16 cellular contexts compared by ENCODE assay signal in the genomic region with DNA sequence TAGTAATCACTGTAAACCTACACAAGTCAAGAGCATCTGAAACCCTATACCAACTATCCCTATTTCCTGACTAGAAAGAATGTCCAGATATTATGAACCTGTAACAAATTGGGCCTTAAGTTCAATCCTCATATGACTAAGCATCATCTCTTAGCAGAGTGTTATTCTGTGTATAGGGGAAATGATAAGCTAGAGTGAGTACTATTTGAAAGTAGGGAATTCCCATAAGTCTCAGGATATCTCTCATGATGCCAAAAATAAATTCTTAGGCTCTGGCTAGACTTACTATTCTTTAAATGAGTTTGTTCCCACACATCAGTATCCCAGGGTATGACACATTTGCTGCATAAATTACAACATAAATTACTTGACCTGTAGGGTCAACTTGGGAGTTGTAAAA. TPM values are rescaled to one million over a fixed set of nuclear protein-coding genes. Genes with fewer than 3 reads are reported as not detected.
DNase-seq lines count a peak whose midpoint lies in the region; ATAC-seq, FAIRE-seq and TF ChIP-seq lines count a peak whose summit lies in the region.
"Had no signal": no experiment of that assay in that cellular context is flagged by ENCODE, and none has a peak within 500 bp of the region (broad histone marks: within the 10 kb centered on the region; RNA-seq: fewer than 3 reads in every experiment).

No MANE protein-coding gene starts in this region.

- TF ChIP-seq CTCF in PC-3 (conservative IDR thresholded peaks at IDR 0.05; ENCODE audit: low read depth, low read length): no peak

- peak; percentile 27 for FAIRE-seq in H54 (lab: Jason Lieb, UNC)
- FAIRE-seq: bronchial epithelial cell had no signal

- intact Hi-C loops in PC-3 (cut with micrococcal nuclease): no loop called here

- no peaks in the 10 kb centered on the region for H3K4me1 ChIP-seq in PC-3 (ENCODE audit: insufficient read depth, low read length)
- H3K4me1 ChIP-seq: upper lobe of right lung had no signal

- H3K79me2 ChIP-seq in PC-3 (ENCODE audit: low read length): no peaks in the 10 kb centered on the region

- no peak overlapping the region for H3K9ac ChIP-seq in PC-3 (ENCODE audit: low read length)

- no TSS peak for BruUV-seq in PC-3 (replicated peaks; lab: Mats Ljungman, UMichigan)

- no peak for TF ChIP-seq POLR2A in H54 (IDR thresholded peaks at IDR 0.05; ENCODE audit: low read depth, low read length)

- POLR2A ChIA-PET in PC-3 (lab: Charles Lee; ENCODE audit: unreplicated experiment): no interaction called here

- CTCF ChIA-PET in PC-3 (lab: Charles Lee): no interaction called here

- H3K27ac ChIP-seq in PC-3 (ENCODE audit: low read length): no peak overlapping the region
- H3K27ac ChIP-seq: 22Rv1, upper lobe of right lung had no signal

- no peak for DNase-seq in activated CD4-positive, CD25-positive, alpha-beta regulatory T cell treated with anti-CD3 and anti-CD28 coated beads, Interleukin-2, amount 50 U/mL, for 72 hours
- DNase-seq in H54 (ENCODE audit: insufficient read length, low spot score) (no peak), M059J (ENCODE audit: low read depth) (peak; percentile 22), iris pigment epithelial cell (ENCODE audit: low read depth) (peak; percentile 51), PC-3 (no peak), NCI-H526 (lab: John Stamatoyannopoulos, UW) (no peak), HUDEP-2 (lab: John Stamatoyannopoulos, UW; ENCODE audit: unreplicated experiment in 76 of 76) (no peak)
- DNase-seq: mammary epithelial cell, NCI-H187, NCI-H82, SHP77 treated with DMSO at 0.1 percent for 48 hours, upper lobe of right lung had no signal

- no peaks in the 10 kb centered on the region for H4K20me1 ChIP-seq in PC-3 (ENCODE audit: low read length)

- H2AFZ ChIP-seq in PC-3 (ENCODE audit: low read length): no peak overlapping the region

- no peaks in the 10 kb centered on the region for H3F3A ChIP-seq in PC-3 (ENCODE audit: low read length, unreplicated experiment)

- no peak overlapping the region for H3K4me2 ChIP-seq in PC-3 (ENCODE audit: low read length)

- peaks cover 73% of the 10 kb centered on the region for H3K36me3 ChIP-seq in PC-3 (ENCODE audit: low read depth, low read length)

- no peak overlapping the region for H3K4me3 ChIP-seq in PC-3 (ENCODE audit: low read length)
- H3K4me3 ChIP-seq: upper lobe of right lung had no signal

- no peaks in the 10 kb centered on the region for H3K27me3 ChIP-seq in PC-3 (ENCODE audit: low read length)
- H3K27me3 ChIP-seq: upper lobe of right lung had no signal

- no peaks in the 10 kb centered on the region for H3K9me2 ChIP-seq in PC-3 (replicated peaks; ENCODE audit: low read length)

- no peaks in the 10 kb centered on the region for H3K9me3 ChIP-seq in PC-3 (ENCODE audit: low read length)
- H3K9me3 ChIP-seq: upper lobe of right lung had no signal

- peak; percentile 48 to 71 for ATAC-seq in activated CD4-positive, CD25-positive, alpha-beta regulatory T cell treated with anti-CD3 and anti-CD28 coated beads, Interleukin-2, amount 50 U/mL, for 24 hours
- ATAC-seq in PC-3: no peak
- ATAC-seq: esophagus mucosa, upper lobe of right lung had no signal

RNA-seq across cellular contexts. Expression of a gene that starts 15.3 kb away (rescaled TPM):
- total RNA-seq in M059J (2014; rRNA removed; shearing (Covaris generic)): 83.0 and 112 TPM in 2 replicates
- 68.0 and 77.0 TPM in 2 replicates for total RNA-seq in PC-3 (2014; rRNA removed)

RNA-seq across cellular contexts. Expression of a gene that starts 15.5 kb away (rescaled TPM):
- 237 and 307 TPM in 2 replicates for total RNA-seq in M059J (2014; rRNA removed; shearing (Covaris generic))
- 125 and 126 TPM in 2 replicates for total RNA-seq in PC-3 (2014; rRNA removed)

RNA-seq across cellular contexts. Expression of a gene that starts 26.4 kb away (rescaled TPM):
- 200 and 265 TPM in 2 replicates for total RNA-seq in M059J (2014; rRNA removed; shearing (Covaris generic))
- total RNA-seq in PC-3 (2014; rRNA removed): 102 and 105 TPM in 2 replicates

Comparison
In these comparisons a context has a peak if more than half of its experiments do, and no peak if none do; other contexts are left out.
1. DNase-seq: peak in M059J (single experiment) and iris pigment epithelial cell (single experiment); none in activated CD4-positive, CD25-positive, alpha-beta regulatory T cell treated with anti-CD3 and anti-CD28 coated beads, Interleukin-2, amount 50 U/mL, for 72 hours (single experiment), H54 (single experiment), PC-3 (single experiment), NCI-H526 (0 of 2) and HUDEP-2 (0 of 76).